ENCODE assay signal across 17 cellular contexts in genomic region chr7:158569858-158570239, GRCh38. TPM values are rescaled to one million over a fixed set of nuclear protein-coding genes. Genes with fewer than 3 reads are reported as not detected.
DNase-seq lines count a peak whose midpoint lies in the region; ATAC-seq and TF ChIP-seq lines count a peak whose summit lies in the region.
"Had no signal": no experiment of that assay in that cellular context is flagged by ENCODE, and none has a peak within 500 bp of the region (broad histone marks: within the 10 kb centered on the region; RNA-seq: fewer than 3 reads in every experiment).

No MANE protein-coding gene starts in this region.

- H2BK5ac ChIP-seq in trophoblast cell (ENCODE audit: low read depth, low read length, poor library complexity): no peak overlapping the region

- H3K27me3 ChIP-seq in trophoblast cell (ENCODE audit: insufficient read depth, low read length) (peaks cover 18% of the 10 kb centered on the region), PC-9 (ENCODE audit: insufficient read depth, low read depth) (peaks cover 73% of the 10 kb centered on the region)

- TF ChIP-seq CTCF in chondrocyte (IDR thresholded peaks at IDR 0.05) (no peak), RWPE1 (conservative IDR thresholded peaks at IDR 0.05; ENCODE audit: low read depth) (no peak), PC-9 (conservative IDR thresholded peaks at IDR 0.05) (no peak)

- H2BK12ac ChIP-seq in trophoblast cell (ENCODE audit: low read length): no peak overlapping the region

- peak overlapping the region; percentile 55 for H3K4me2 ChIP-seq in trophoblast cell (ENCODE audit: low read length)
- H3K4me2 ChIP-seq in PC-9: no peak overlapping the region
- H3K4me2 ChIP-seq: KMS-11 had no signal

- H3K18ac ChIP-seq in trophoblast cell (ENCODE audit: low read length): no peak overlapping the region

- no peak overlapping the region for H3K14ac ChIP-seq in trophoblast cell (ENCODE audit: low read length)

- H3K79me1 ChIP-seq in trophoblast cell (ENCODE audit: low read length): no peaks in the 10 kb centered on the region

- no peaks in the 10 kb centered on the region for H3K36me3 Mint-ChIP-seq in chondrocyte (ENCODE audit: low read depth)
- H3K36me3 Mint-ChIP-seq: CD4-positive, alpha-beta memory T cell had no signal

- peaks cover 8% of the 10 kb centered on the region for H3K27me3 Mint-ChIP-seq in chondrocyte (ENCODE audit: low read depth)

- H4K91ac ChIP-seq in trophoblast cell (ENCODE audit: low read depth, low read length): no peak overlapping the region

- peaks cover 7% of the 10 kb centered on the region for H3K9me3 ChIP-seq in trophoblast cell (ENCODE audit: insufficient read depth, low read depth, low read length)
- H3K9me3 ChIP-seq in PC-9 (ENCODE audit: insufficient read depth, low read depth): no peaks in the 10 kb centered on the region

- H2AFZ ChIP-seq in trophoblast cell (ENCODE audit: insufficient read depth, low read length, poor library complexity): no peak overlapping the region
- no peak overlapping the region for H2AFZ ChIP-seq in PC-9
- H2AFZ ChIP-seq: GM23248 had no signal

- ATAC-seq in HG02623 (IDR thresholded peaks at IDR 0.05; ENCODE audit: unreplicated experiment): no peak
- ATAC-seq: Panc1 had no signal

- H3K27ac Mint-ChIP-seq in chondrocyte (ENCODE audit: unreplicated experiment): no peak overlapping the region
- H3K27ac Mint-ChIP-seq: CD4-positive, alpha-beta memory T cell had no signal

- DNase-seq in ELF-1 (ENCODE audit: low read depth, low spot score): peak; percentile 30
- DNase-seq in chondrocyte (ENCODE audit: low spot score): peak; percentile 68
- peak; percentile 50 for DNase-seq in left kidney (ENCODE audit: low read depth, low spot score)
- peak in 1 of 2 donors; percentile 14 for DNase-seq in trophoblast cell
- DNase-seq in NCI-H187 treated with DMSO at 0.1 percent for 48 hours (lab: John Stamatoyannopoulos, UW): no peak
- DNase-seq in RWPE1 (ENCODE audit: low spot score): no peak
- DNase-seq in PC-9: no peak
- DNase-seq: CD4-positive, alpha-beta memory T cell; GM23248; NCI-H1048; NCI-H146; NCI-H510A treated with DMSO at 0.1 percent for 48 hours; NCI-H82; Right ventricle myocardium superior had no signal

- no peak overlapping the region for H3K9ac ChIP-seq in trophoblast cell (ENCODE audit: low read length)
- H3K9ac ChIP-seq: GM23248, KMS-11 had no signal

- H2AK5ac ChIP-seq in trophoblast cell (ENCODE audit: low read length): no peak overlapping the region

- no CpG with 5 or more reads among the region's 46 CpGs for WGBS in trophoblast cell (ENCODE audit: extremely low coverage, insufficient coverage, insufficient read length)

- no peak overlapping the region for H3K4me3 Mint-ChIP-seq in chondrocyte (ENCODE audit: unreplicated experiment)
- H3K4me3 Mint-ChIP-seq: CD4-positive, alpha-beta memory T cell had no signal

- POLR2A ChIA-PET in RWPE1 (lab: Yijun Ruan, JAX; ENCODE audit: low non-redundant PET): no interaction called here
- POLR2A ChIA-PET in PC-9 (lab: Charles Lee; ENCODE audit: unreplicated experiment): no interaction called here

- H3K4me1 ChIP-seq in trophoblast cell (ENCODE audit: control insufficient read depth in 1 of 2, insufficient read depth in 2 of 2, low read length in 2 of 2): no peaks in the 10 kb centered on the region
- H3K4me1 ChIP-seq in PC-9 (replicated peaks; ENCODE audit: insufficient read depth): no peaks in the 10 kb centered on the region

- H3F3A ChIP-seq in PC-9 (ENCODE audit: insufficient read depth, low read depth): no peaks in the 10 kb centered on the region

- H3K27ac ChIP-seq in trophoblast cell (ENCODE audit: low read depth, low read length): no peak overlapping the region
- no peak overlapping the region for H3K27ac ChIP-seq in RWPE1
- no peak overlapping the region for H3K27ac ChIP-seq in PC-9
- H3K27ac ChIP-seq: GM23248, KMS-11 had no signal

- H3K79me2 ChIP-seq in trophoblast cell (ENCODE audit: control insufficient read depth, insufficient read depth, low read length, poor library complexity) (no peaks in the 10 kb centered on the region), PC-9 (ENCODE audit: low read depth) (no peaks in the 10 kb centered on the region)

- H4K8ac ChIP-seq in trophoblast cell (ENCODE audit: low read depth, low read length): no peak overlapping the region

- CTCF ChIA-PET in RWPE1 (lab: Yijun Ruan, JAX): no interaction called here
- CTCF ChIA-PET in PC-9 (lab: Charles Lee): no interaction called here

- H3K4ac ChIP-seq in trophoblast cell (ENCODE audit: low read depth, low read length): no peak overlapping the region

- H3K36me3 ChIP-seq in trophoblast cell (ENCODE audit: control insufficient read depth in 1 of 2, insufficient read depth in 2 of 2, low read length in 2 of 2) (no peaks in the 10 kb centered on the region), PC-9 (ENCODE audit: low read depth) (no peaks in the 10 kb centered on the region)

- no peak overlapping the region for H3K23ac ChIP-seq in trophoblast cell (ENCODE audit: low read length)

- H3K4me1 Mint-ChIP-seq in chondrocyte (ENCODE audit: low read depth): no peaks in the 10 kb centered on the region

- intact Hi-C loops in PC-9 (cut with micrococcal nuclease; ENCODE audit: unreplicated experiment): no loop called here

- H3K4me3 ChIP-seq in trophoblast cell (ENCODE audit: low read depth, low read length) (no peak overlapping the region), PC-9 (no peak overlapping the region)
- H3K4me3 ChIP-seq: GM23248 had no signal

- H4K12ac ChIP-seq in trophoblast cell (ENCODE audit: low read depth, low read length): no peak overlapping the region

- H4K20me1 ChIP-seq in PC-9 (ENCODE audit: insufficient read depth): peaks cover 3% of the 10 kb centered on the region; the same call in 1 of the 2 replicates

- H2BK120ac ChIP-seq in trophoblast cell (ENCODE audit: insufficient read depth, low read length, poor library complexity): no peak overlapping the region

- no peaks in the 10 kb centered on the region for H3K9me2 ChIP-seq in PC-9 (ENCODE audit: insufficient read depth)

- H3K9me3 Mint-ChIP-seq in chondrocyte (ENCODE audit: low read depth): no peaks in the 10 kb centered on the region
- H3K9me3 Mint-ChIP-seq: CD4-positive, alpha-beta memory T cell had no signal

- BruUV-seq in PC-9 (replicated peaks; lab: Mats Ljungman, UMichigan): no TSS peak

RNA-seq across cellular contexts. Expression of gene PTPRN2, which starts 17.8 kb away (rescaled TPM):
- total RNA-seq in chondrocyte (0.30 to 0.51 TPM (median 0.36 TPM) in 3 replicates), PC-9 (2021) (not detected in 2 replicates)
- polyA plus RNA-seq in trophoblast cell (2013): not detected in 2 replicates
- total RNA-seq: GM23248 had no signal

Comparison
In these comparisons a context has a peak if more than half of its experiments do, and no peak if none do; other contexts are left out.
1. DNase-seq: peak in ELF-1 (single experiment), chondrocyte (single experiment) and left kidney (single experiment); none in NCI-H187 treated with DMSO at 0.1 percent for 48 hours (single experiment), RWPE1 (single experiment) and PC-9 (0 of 2).